Comparison of ENCODE assay signal across 8 cellular contexts in the genomic region with DNA sequence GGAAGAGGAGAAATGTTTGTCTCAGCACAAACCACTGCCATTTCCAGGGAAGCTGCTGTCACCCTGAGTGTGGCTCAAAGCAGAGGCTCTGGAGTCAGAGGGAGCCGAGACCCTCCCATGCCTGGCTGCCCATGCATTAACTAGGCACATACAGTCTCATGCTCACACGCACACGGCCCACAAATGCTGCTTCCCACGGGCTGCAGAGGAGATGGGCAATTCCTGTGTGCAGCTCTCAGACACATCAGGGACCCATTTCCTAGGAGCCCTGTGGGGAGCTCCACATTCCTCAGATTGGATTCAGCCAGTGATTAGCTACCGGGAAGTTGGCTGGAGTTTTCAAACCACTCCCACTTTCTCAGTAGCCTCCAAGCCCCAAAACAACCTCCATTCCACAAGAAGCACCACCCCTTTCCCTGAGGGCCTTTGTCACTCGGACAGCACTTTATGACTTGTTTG. TPM values are rescaled to one million over a fixed set of nuclear protein-coding genes. Genes with fewer than 3 reads are reported as not detected.
DNase-seq lines count a peak whose midpoint lies in the region; ATAC-seq lines count a peak whose summit lies in the region.

No MANE protein-coding gene starts in this region.

- no peaks in the 10 kb centered on the region for H3K36me3 ChIP-seq in rectal smooth muscle tissue (ENCODE audit: control insufficient read depth, insufficient read depth, low read length)
- H3K36me3 ChIP-seq in naive thymus-derived CD4-positive, alpha-beta T cell (ENCODE audit: control insufficient read depth in 2 of 3, insufficient read depth in 3 of 3, low read length in 3 of 3) = no peaks in the 10 kb centered on the region

- peaks cover 0 to 15% (median 13%) of the 10 kb centered on the region in 7 donors for H3K4me1 Mint-ChIP-seq in naive thymus-derived CD4-positive, alpha-beta T cell
- peaks cover 12% of the 10 kb centered on the region for H3K4me1 Mint-ChIP-seq in activated naive CD8-positive, alpha-beta T cell treated with anti-CD3 and anti-CD28 coated beads, Interleukin-2, amount 50 U/mL, for 24 hours
- H3K4me1 Mint-ChIP-seq in activated naive CD8-positive, alpha-beta T cell treated with anti-CD3 and anti-CD28 coated beads for 36 hours = peaks cover 9% of the 10 kb centered on the region

- no peak for ATAC-seq in naive thymus-derived CD4-positive, alpha-beta T cell
- ATAC-seq in activated naive CD8-positive, alpha-beta T cell treated with anti-CD3 and anti-CD28 coated beads, Interleukin-2, amount 50 U/mL, for 24 hours = no peak

- peaks cover 2% of the 10 kb centered on the region for H3K27me3 ChIP-seq in rectal smooth muscle tissue (ENCODE audit: control insufficient read depth, insufficient read depth, low read length)
- no peaks in the 10 kb centered on the region for H3K27me3 ChIP-seq in naive thymus-derived CD4-positive, alpha-beta T cell (ENCODE audit: control insufficient read depth in 2 of 2, insufficient read depth in 2 of 2, low read length in 2 of 2)

- in situ Hi-C loops in Caki2 (cut with HindIII; ENCODE audit: low pct_unique_long_range_greater_than_20kb, low sequenced_read_pairs) = no loop called here

- H3K4me1 ChIP-seq in rectal smooth muscle tissue (ENCODE audit: control insufficient read depth, insufficient read depth, low read length) = no peaks in the 10 kb centered on the region
- H3K4me1 ChIP-seq in naive thymus-derived CD4-positive, alpha-beta T cell (ENCODE audit: control insufficient read depth in 2 of 2, insufficient read depth in 2 of 2, low read length in 2 of 2) = no peaks in the 10 kb centered on the region

- intact Hi-C loops in naive thymus-derived CD4-positive, alpha-beta T cell (cut with micrococcal nuclease) = no loop called here

- peak; percentile 75 for DNase-seq in Caki2 (ENCODE audit: low read depth)
- peak; percentile 35 for DNase-seq in T1000 (lab: John Stamatoyannopoulos, UW)
- DNase-seq in glomerular visceral epithelial cell (ENCODE audit: extremely low spot score) = peak; percentile 77
- DNase-seq in activated T-cell treated with anti-CD3 and anti-CD28 coated beads, Interleukin-2, amount 50 U/mL, for 1 hour = no peak
- no peak for DNase-seq in naive thymus-derived CD4-positive, alpha-beta T cell
- DNase-seq in activated naive CD8-positive, alpha-beta T cell treated with anti-CD3 and anti-CD28 coated beads, Interleukin-2, amount 50 U/mL, for 24 hours = no peak
- no peak for DNase-seq in activated naive CD8-positive, alpha-beta T cell treated with anti-CD3 and anti-CD28 coated beads for 36 hours

- H3K27ac ChIP-seq in rectal smooth muscle tissue (ENCODE audit: low read depth, low read length) = peak overlapping the region; percentile 16
- H3K27ac ChIP-seq in naive thymus-derived CD4-positive, alpha-beta T cell (ENCODE audit: low read depth, low read length) = no peak overlapping the region

- POLR2A ChIA-PET in naive thymus-derived CD4-positive, alpha-beta T cell (lab: Charles Lee) = no interaction called here

- H3K4me3 Mint-ChIP-seq in naive thymus-derived CD4-positive, alpha-beta T cell = no peak overlapping the region
- H3K4me3 Mint-ChIP-seq in activated naive CD8-positive, alpha-beta T cell treated with anti-CD3 and anti-CD28 coated beads, Interleukin-2, amount 50 U/mL, for 24 hours = no peak overlapping the region
- no peak overlapping the region for H3K4me3 Mint-ChIP-seq in activated naive CD8-positive, alpha-beta T cell treated with anti-CD3 and anti-CD28 coated beads for 36 hours

- no peaks in the 10 kb centered on the region for H3K9me3 ChIP-seq in naive thymus-derived CD4-positive, alpha-beta T cell (ENCODE audit: control insufficient read depth in 2 of 3, low read length in 3 of 3)

- H3K27me3 Mint-ChIP-seq in naive thymus-derived CD4-positive, alpha-beta T cell = peaks cover 0 to 6% (median 0%) of the 10 kb centered on the region in 5 donors
- H3K27me3 Mint-ChIP-seq in activated naive CD8-positive, alpha-beta T cell treated with anti-CD3 and anti-CD28 coated beads, Interleukin-2, amount 50 U/mL, for 24 hours = peaks cover 10% of the 10 kb centered on the region
- peaks cover 3% of the 10 kb centered on the region for H3K27me3 Mint-ChIP-seq in activated naive CD8-positive, alpha-beta T cell treated with anti-CD3 and anti-CD28 coated beads for 36 hours

- no peak overlapping the region for H3K27ac Mint-ChIP-seq in naive thymus-derived CD4-positive, alpha-beta T cell
- H3K27ac Mint-ChIP-seq in activated naive CD8-positive, alpha-beta T cell treated with anti-CD3 and anti-CD28 coated beads, Interleukin-2, amount 50 U/mL, for 24 hours = no peak overlapping the region
- H3K27ac Mint-ChIP-seq in activated naive CD8-positive, alpha-beta T cell treated with anti-CD3 and anti-CD28 coated beads for 36 hours = no peak overlapping the region

- H3K4me3 ChIP-seq in rectal smooth muscle tissue (ENCODE audit: low read length) = no peak overlapping the region
- H3K4me3 ChIP-seq in naive thymus-derived CD4-positive, alpha-beta T cell (ENCODE audit: low read length) = no peak overlapping the region

- CTCF ChIA-PET in naive thymus-derived CD4-positive, alpha-beta T cell (lab: Charles Lee) = interaction anchor here (0.7 kb wide), 1 partner anchor 11 kb away, joined by 3 read pairs; no protein-coding TSS in a partner anchor

- no peaks in the 10 kb centered on the region for H3K36me3 Mint-ChIP-seq in naive thymus-derived CD4-positive, alpha-beta T cell
- H3K36me3 Mint-ChIP-seq in activated naive CD8-positive, alpha-beta T cell treated with anti-CD3 and anti-CD28 coated beads, Interleukin-2, amount 50 U/mL, for 24 hours (ENCODE audit: low read depth) = no peaks in the 10 kb centered on the region
- no peaks in the 10 kb centered on the region for H3K36me3 Mint-ChIP-seq in activated naive CD8-positive, alpha-beta T cell treated with anti-CD3 and anti-CD28 coated beads for 36 hours

- no peak overlapping the region for H3K9ac ChIP-seq in rectal smooth muscle tissue (ENCODE audit: low read length)

- peaks cover 0 to 2% (median 0%) of the 10 kb centered on the region in 11 donors for H3K9me3 Mint-ChIP-seq in naive thymus-derived CD4-positive, alpha-beta T cell
- no peaks in the 10 kb centered on the region for H3K9me3 Mint-ChIP-seq in activated naive CD8-positive, alpha-beta T cell treated with anti-CD3 and anti-CD28 coated beads, Interleukin-2, amount 50 U/mL, for 24 hours
- no peaks in the 10 kb centered on the region for H3K9me3 Mint-ChIP-seq in activated naive CD8-positive, alpha-beta T cell treated with anti-CD3 and anti-CD28 coated beads for 36 hours

RNA-seq across cellular contexts. Expression of a gene that starts 9.1 kb away (rescaled TPM):
- 44.9 and 54.4 TPM in 2 replicates for total RNA-seq in Caki2 (2014; rRNA removed; shearing (Covaris generic); ENCODE audit: low replicate concordance)
- total RNA-seq in naive thymus-derived CD4-positive, alpha-beta T cell = 1 to 10 TPM in 1 of 5 experiments, under 1 TPM in 2, not detected in 2; 0.19 to 1.1 (median 0.50) TPM
- not detected for polyA plus RNA-seq in naive thymus-derived CD4-positive, alpha-beta T cell
- total RNA-seq in activated naive CD8-positive, alpha-beta T cell treated with anti-CD3 and anti-CD28 coated beads for 36 hours = under 1 TPM; 0.20 to 0.21 TPM

RNA-seq across cellular contexts. Expression of a gene that starts 41.1 kb away (rescaled TPM):
- 19.3 and 63.0 TPM in 2 replicates for total RNA-seq in Caki2 (2014; rRNA removed; shearing (Covaris generic); ENCODE audit: low replicate concordance)
- 10 to 100 TPM; 16.2 to 30.9 (median 23.9) TPM for total RNA-seq in naive thymus-derived CD4-positive, alpha-beta T cell
- polyA plus RNA-seq in naive thymus-derived CD4-positive, alpha-beta T cell = 10 to 100 TPM; 10.9 to 21.7 TPM
- total RNA-seq in activated naive CD8-positive, alpha-beta T cell treated with anti-CD3 and anti-CD28 coated beads for 36 hours = 10 to 100 TPM; 18.7 to 19.8 TPM

Comparison
In these comparisons a context has a peak if more than half of its experiments do, and no peak if none do; other contexts are left out.
1. DNase-seq: peak in Caki2 (single experiment), T1000 (single experiment) and glomerular visceral epithelial cell (single experiment); none in activated T-cell treated with anti-CD3 and anti-CD28 coated beads, Interleukin-2, amount 50 U/mL, for 1 hour (single experiment), naive thymus-derived CD4-positive, alpha-beta T cell (0 of 9), activated naive CD8-positive, alpha-beta T cell treated with anti-CD3 and anti-CD28 coated beads, Interleukin-2, amount 50 U/mL, for 24 hours (single experiment) and activated naive CD8-positive, alpha-beta T cell treated with anti-CD3 and anti-CD28 coated beads for 36 hours (single experiment).
2. RNA of a gene that starts 9.1 kb away (total RNA-seq): 44.9 to 54.4 TPM in Caki2; 0.20 to 0.21 TPM in activated naive CD8-positive, alpha-beta T cell treated with anti-CD3 and anti-CD28 coated beads for 36 hours and 0.19 to 1.1 TPM in naive thymus-derived CD4-positive, alpha-beta T cell; every median in the first group is over 10 times any median in the second.